ENCODE assay signal across 12 cellular contexts in the genomic region with DNA sequence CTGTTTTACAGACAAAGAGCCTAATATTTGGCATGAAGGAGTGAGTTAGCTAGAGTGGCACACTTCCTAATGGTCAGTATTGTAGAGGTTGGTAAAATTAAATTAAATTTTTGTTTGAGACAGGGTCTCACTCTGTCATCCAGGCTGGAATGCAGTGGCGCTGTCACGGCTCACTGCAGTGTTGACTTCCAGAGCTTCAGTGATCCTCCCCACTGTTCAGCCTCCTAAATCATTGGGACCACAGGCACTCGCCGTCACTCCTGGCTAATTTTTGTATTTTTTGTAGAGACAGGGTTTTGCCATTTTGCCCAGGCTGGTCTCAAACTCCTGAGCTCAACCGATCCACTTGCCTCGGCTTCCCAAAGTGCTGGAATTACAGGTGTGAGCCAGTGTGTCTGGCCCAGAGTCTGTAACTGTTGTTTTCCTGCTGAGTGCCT.
A peak's percentile ranks its signal among the peaks of the same experiment; 100 is the strongest.
DNase-seq lines count a peak whose midpoint lies in the region; ATAC-seq and TF ChIP-seq lines count a peak whose summit lies in the region.
"Had no signal": no experiment of that assay in that cellular context is flagged by ENCODE, and none has a peak within 500 bp of the region (broad histone marks: within the 10 kb centered on the region; RNA-seq: fewer than 3 reads in every experiment).

No MANE protein-coding gene starts in this region.

- no peaks in the 10 kb centered on the region for H3K9me3 Mint-ChIP-seq in Caco-2 (ENCODE audit: unreplicated experiment)
- H3K9me3 Mint-ChIP-seq: naive thymus-derived CD8-positive, alpha-beta T cell; T-helper 2 cell treated with Interferon-gamma antibody and Interleukin-4, amounts not matched to agents 5 μg/mL and 100 μg/mL, for 36 hours had no signal

- no peaks in the 10 kb centered on the region for H3K27me3 Mint-ChIP-seq in Caco-2 (ENCODE audit: insufficient read depth, unreplicated experiment)
- H3K27me3 Mint-ChIP-seq: naive thymus-derived CD8-positive, alpha-beta T cell had no signal

- peaks cover 30% of the 10 kb centered on the region for H3K36me3 Mint-ChIP-seq in Caco-2 (ENCODE audit: insufficient read depth, unreplicated experiment)

- no TSS peak for BruUV-seq in Caco-2 (replicated peaks; lab: Mats Ljungman, UMichigan)

- H3K27me3 ChIP-seq in Caco-2 (replicated peaks; ENCODE audit: control insufficient read depth, insufficient read depth, low read length) (no peaks in the 10 kb centered on the region), SJSA1 (replicated peaks) (no peaks in the 10 kb centered on the region), gastroesophageal sphincter (no peaks in the 10 kb centered on the region)

- CTCF ChIA-PET in Caco-2 (lab: Charles Lee) = interaction anchor here (0.5 to 2.2 kb wide), 11 partner anchors 19 to 942 kb away, joined by 3 to 23 read pairs (median 4); partner anchors contain the start of gene RBM39

- ATAC-seq in gastroesophageal sphincter = no peak
- ATAC-seq in GM21447 (IDR thresholded peaks at IDR 0.05; ENCODE audit: unreplicated experiment) = no peak
- ATAC-seq in GM21423 (IDR thresholded peaks at IDR 0.05; ENCODE audit: unreplicated experiment) = no peak

- H3K27ac ChIP-seq in SJSA1 (peak overlapping the region; percentile 98), gastroesophageal sphincter (peak overlapping the region; percentile 64 to 87 (median 78)), skin epidermis (peak overlapping the region in 19 of 21 experiments; percentile 11 to 93 (median 62))

- no peaks in the 10 kb centered on the region for H3K9me3 ChIP-seq in Caco-2
- no peaks in the 10 kb centered on the region for H3K9me3 ChIP-seq in SJSA1 (replicated peaks)
- H3K9me3 ChIP-seq in gastroesophageal sphincter = no peaks in the 10 kb centered on the region

- peak overlapping the region; percentile 68 for H3K27ac Mint-ChIP-seq in Caco-2 (ENCODE audit: unreplicated experiment)
- H3K27ac Mint-ChIP-seq: T-helper 2 cell treated with Interferon-gamma antibody and Interleukin-4, amounts not matched to agents 5 μg/mL and 100 μg/mL, for 36 hours had no signal

- H3K4me3 ChIP-seq in Caco-2 (ENCODE audit: low read depth, low read length) = no peak overlapping the region
- no peak overlapping the region for H3K4me3 ChIP-seq in SJSA1
- no peak overlapping the region for H3K4me3 ChIP-seq in gastroesophageal sphincter
- H3K4me3 ChIP-seq in skin epidermis = no peak overlapping the region

- H3K4me1 Mint-ChIP-seq in Caco-2 (ENCODE audit: low read depth, unreplicated experiment) = peaks cover 8% of the 10 kb centered on the region

- H3K4me3 Mint-ChIP-seq in Caco-2 (ENCODE audit: unreplicated experiment) = no peak overlapping the region
- H3K4me3 Mint-ChIP-seq: naive thymus-derived CD8-positive, alpha-beta T cell; T-helper 2 cell treated with Interferon-gamma antibody and Interleukin-4, amounts not matched to agents 5 μg/mL and 100 μg/mL, for 36 hours had no signal

- POLR2A ChIA-PET in Caco-2 (lab: Charles Lee) = interaction anchor here (2.8 kb wide), 1 partner anchor 141 kb away, joined by 27 read pairs; the partner anchor contains the start of gene RBM39

- DNase-seq in Caco-2 (no peak), SJSA1 (ENCODE audit: low read depth in 1 of 2, low spot score in 2 of 2) (peak in 1 of 2 experiments; percentile 25), ecto neural progenitor cell (ENCODE audit: low spot score) (no peak), NCI-H187 (lab: John Stamatoyannopoulos, UW) (no peak)
- DNase-seq: activated effector memory CD4-positive, alpha-beta T cell treated with Interleukin-2 at 50 U/mL for 16 hours; naive thymus-derived CD8-positive, alpha-beta T cell; NCI-H446 had no signal

- TF ChIP-seq EP300 in gastroesophageal sphincter (IDR thresholded peaks at IDR 0.05) = no peak

- WGBS in gastroesophageal sphincter (ENCODE audit: low coverage in 1 of 2), 2 donors = 87 to 88% methylated on average over 3 to 6 of the region's 6 CpGs

- intact Hi-C loops in Caco-2 (cut with micrococcal nuclease; ENCODE audit: unreplicated experiment) = loop anchor here (5.0 kb wide), 3 partner anchors 166 to 371 kb away; partner anchors contain the start of gene SPAG4

- H3K36me3 ChIP-seq in Caco-2 (ENCODE audit: control insufficient read depth, insufficient read depth, low read length) (peaks cover 2% of the 10 kb centered on the region; the same call in 1 of the 2 replicates), SJSA1 (no peaks in the 10 kb centered on the region), gastroesophageal sphincter (peaks cover 0 to 4% of the 10 kb centered on the region in 2 donors)

- no peak for TF ChIP-seq POLR2A in gastroesophageal sphincter (IDR thresholded peaks at IDR 0.05)

- no peak for TF ChIP-seq CTCF in Caco-2 (IDR thresholded peaks at IDR 0.05; ENCODE audit: insufficient read depth in 1 of 2, low read depth in 1 of 2, low read length in 1 of 2, severe bottlenecking in 1 of 2, unreplicated experiment in 1 of 2)
- no peak for TF ChIP-seq CTCF in gastroesophageal sphincter (IDR thresholded peaks at IDR 0.05)

- H3K4me1 ChIP-seq in Caco-2 (peaks cover 14% of the 10 kb centered on the region), SJSA1 (replicated peaks) (peaks cover 36% of the 10 kb centered on the region), gastroesophageal sphincter (peaks cover 0 to 27% (median 3%) of the 10 kb centered on the region in 3 donors)
